In genomic region chr7:1122832-1123501, GRCh38 we compare ENCODE assay signal across 11 cellular contexts. TPM values are rescaled to one million over a fixed set of nuclear protein-coding genes. Genes with fewer than 3 reads are reported as not detected.
DNase-seq lines count a peak whose midpoint lies in the region; ATAC-seq and TF ChIP-seq lines count a peak whose summit lies in the region.
"Had no signal": no experiment of that assay in that cellular context is flagged by ENCODE, and none has a peak within 500 bp of the region (broad histone marks: within the 10 kb centered on the region; RNA-seq: fewer than 3 reads in every experiment).

No MANE protein-coding gene starts in this region.

- no peak overlapping the region for H3K4me2 ChIP-seq in IMR-90 (ENCODE audit: low read depth, low read length)
- no peak overlapping the region for H3K4me2 ChIP-seq in fibroblast of lung (ENCODE audit: extremely low read depth, insufficient read depth, low read length)
- no peak overlapping the region for H3K4me2 ChIP-seq in PC-9

- no peaks in the 10 kb centered on the region for H3K36me3 Mint-ChIP-seq in effector memory CD8-positive, alpha-beta T cell (ENCODE audit: insufficient read depth)

- H3K9ac ChIP-seq in IMR-90 (ENCODE audit: low read depth, low read length), result no peak overlapping the region
- no peak overlapping the region for H3K9ac ChIP-seq in fibroblast of lung (ENCODE audit: insufficient read depth, low read length)
- H3K9ac ChIP-seq in muscle layer of colon (ENCODE audit: low read length), result no peak overlapping the region

- no peak overlapping the region for H4K91ac ChIP-seq in IMR-90 (ENCODE audit: insufficient read depth, low read depth, low read length)

- TF ChIP-seq RAD21 in IMR-90 (IDR thresholded peaks at IDR 0.05; ENCODE audit: low read length), result no peak

- dilution Hi-C loops in IMR-90 (cut with HindIII; ENCODE audit: low sequenced_read_pairs, unreplicated experiment), result no loop called here

- H3K4me1 Mint-ChIP-seq in effector memory CD8-positive, alpha-beta T cell (ENCODE audit: low read depth in 2 of 2), result peaks cover 0 to 3% of the 10 kb centered on the region in 2 donors

- H3K79me1 ChIP-seq in IMR-90 (ENCODE audit: low read depth in 1 of 2, low read length in 2 of 2), result peaks cover 0 to 39% of the 10 kb centered on the region in 2 experiments; a peak in 3 of 4 replicates

- no peak overlapping the region for H3K27ac Mint-ChIP-seq in effector memory CD8-positive, alpha-beta T cell

- in situ Hi-C loops in IMR-90 (cut with MboI; ENCODE audit: low sequenced_read_pairs), result no loop called here

- H3K79me2 ChIP-seq in fibroblast of lung (ENCODE audit: control insufficient read depth, insufficient read depth, low read length), result peaks cover 2% of the 10 kb centered on the region
- H3K79me2 ChIP-seq in PC-9 (ENCODE audit: low read depth), result peaks cover 13% of the 10 kb centered on the region; the same call in 1 of the 2 replicates

- no TSS peak for BruUV-seq in IMR-90 (replicated peaks; lab: Mats Ljungman, UMichigan)
- BruUV-seq in PC-9 (replicated peaks; lab: Mats Ljungman, UMichigan), result no TSS peak

- no peak overlapping the region for H3K27ac ChIP-seq in IMR-90 (ENCODE audit: insufficient read depth, low read length)
- peak overlapping the region; percentile 47 for H3K27ac ChIP-seq in fibroblast of lung (ENCODE audit: insufficient read depth, low read length)
- H3K27ac ChIP-seq in muscle layer of colon (ENCODE audit: low read depth, low read length), result peak overlapping the region; percentile 73
- no peak overlapping the region for H3K27ac ChIP-seq in suprapubic skin
- H3K27ac ChIP-seq in PC-9, result no peak overlapping the region

- H4K20me1 ChIP-seq in IMR-90 (ENCODE audit: insufficient read depth, low read length) (no peaks in the 10 kb centered on the region), fibroblast of lung (ENCODE audit: control insufficient read depth, extremely low read depth, insufficient read depth, low read length) (no peaks in the 10 kb centered on the region), PC-9 (ENCODE audit: insufficient read depth) (peaks cover 28% of the 10 kb centered on the region)

- H3K56ac ChIP-seq in IMR-90 (ENCODE audit: extremely low read depth, insufficient read depth, low read length), result no peak overlapping the region

- no peak overlapping the region for H2AK9ac ChIP-seq in IMR-90 (replicated peaks; ENCODE audit: low read depth, low read length, poor library complexity)

- CTCF ChIA-PET in IMR-90 (lab: Yijun Ruan, JAX), result interaction anchor here (0.6 to 2.2 kb wide), 5 partner anchors 8 to 61 kb away, joined by 3 to 8 read pairs (median 4); a partner anchor contains a TSS
- CTCF ChIA-PET in PC-9 (lab: Charles Lee), result no interaction called here

- no peak overlapping the region for H2AK5ac ChIP-seq in IMR-90 (ENCODE audit: low read depth, low read length)

- H3K4me3 ChIP-seq in IMR-90 (ENCODE audit: insufficient read depth, low read depth, low read length) (no peak overlapping the region), fibroblast of lung (replicated peaks in 1 of 4; ENCODE audit: control extremely low read depth in 1 of 4, insufficient read depth in 1 of 4, low read depth in 3 of 4, low read length in 4 of 4) (peak overlapping the region in 1 of 4 experiments; percentile 20), muscle layer of colon (ENCODE audit: low read depth in 1 of 2, low read length in 2 of 2) (no peak overlapping the region), suprapubic skin (no peak overlapping the region), PC-9 (no peak overlapping the region)

- H3K27me3 ChIP-seq in IMR-90 (ENCODE audit: control insufficient read depth, insufficient read depth, low read length) (no peaks in the 10 kb centered on the region), fibroblast of lung (ENCODE audit: control insufficient read depth, insufficient read depth, low read length) (no peaks in the 10 kb centered on the region), muscle layer of colon (ENCODE audit: control insufficient read depth in 1 of 2, insufficient read depth in 2 of 2, low read length in 2 of 2) (no peaks in the 10 kb centered on the region), suprapubic skin (no peaks in the 10 kb centered on the region), PC-9 (ENCODE audit: insufficient read depth, low read depth) (no peaks in the 10 kb centered on the region)
- H3K27me3 ChIP-seq: BE2C had no signal

- no peak overlapping the region for H2BK5ac ChIP-seq in IMR-90 (ENCODE audit: low read depth, low read length, poor library complexity, severe bottlenecking)

- H2BK120ac ChIP-seq in IMR-90 (ENCODE audit: low read depth, low read length), result no peak overlapping the region

- intact Hi-C loops in IMR-90 (cut with micrococcal nuclease), result loop anchor here (2.0 kb wide), 2 partner anchors 36 to 130 kb away; no protein-coding TSS in a partner anchor
- intact Hi-C loops in PC-9 (cut with micrococcal nuclease; ENCODE audit: unreplicated experiment), result no loop called here

- DNase-seq in IMR-90 (no peak), fibroblast of lung (ENCODE audit: low read depth in 2 of 2) (no peak), suprapubic skin (ENCODE audit: low spot score in 2 of 2) (peak; percentile 56 to 77), PC-9 (no peak)
- DNase-seq in effector memory CD8-positive, alpha-beta T cell, result no peak
- DNase-seq: amniotic stem cell; effector CD4-positive, alpha-beta T cell had no signal

- peaks cover 12% of the 10 kb centered on the region for H3F3A ChIP-seq in PC-9 (ENCODE audit: insufficient read depth, low read depth)

- H3K18ac ChIP-seq in IMR-90 (ENCODE audit: low read depth, low read length), result no peak overlapping the region

- H3K9me3 Mint-ChIP-seq in effector memory CD8-positive, alpha-beta T cell, result no peaks in the 10 kb centered on the region

- no peak for ATAC-seq in IMR-90 (ENCODE audit: low read depth)
- ATAC-seq in effector memory CD8-positive, alpha-beta T cell (replicated peaks), result no peak
- ATAC-seq in HG02852 (IDR thresholded peaks at IDR 0.05; ENCODE audit: unreplicated experiment), result no peak
- ATAC-seq in GM19324 (IDR thresholded peaks at IDR 0.05; ENCODE audit: low FRiP score, unreplicated experiment), result no peak

- no peaks in the 10 kb centered on the region for H3K27me3 Mint-ChIP-seq in effector memory CD8-positive, alpha-beta T cell

- H3K36me3 ChIP-seq in IMR-90 (ENCODE audit: control insufficient read depth, insufficient read depth, low read length) (peaks cover 4% of the 10 kb centered on the region; the same call in 1 of the 2 replicates), fibroblast of lung (ENCODE audit: control insufficient read depth, insufficient read depth, low read length) (peaks cover 2% of the 10 kb centered on the region), muscle layer of colon (ENCODE audit: insufficient read depth, low read length) (no peaks in the 10 kb centered on the region), suprapubic skin (no peaks in the 10 kb centered on the region), PC-9 (ENCODE audit: low read depth) (peaks cover 6% of the 10 kb centered on the region)

- no peaks in the 10 kb centered on the region for H3K9me3 ChIP-seq in IMR-90 (ENCODE audit: control insufficient read depth, insufficient read depth, low read length)
- H3K9me3 ChIP-seq in fibroblast of lung (ENCODE audit: control insufficient read depth, insufficient read depth, low read depth, low read length), result no peaks in the 10 kb centered on the region
- no peaks in the 10 kb centered on the region for H3K9me3 ChIP-seq in muscle layer of colon (ENCODE audit: low read length)
- no peaks in the 10 kb centered on the region for H3K9me3 ChIP-seq in suprapubic skin
- no peaks in the 10 kb centered on the region for H3K9me3 ChIP-seq in PC-9 (ENCODE audit: insufficient read depth, low read depth)
- H3K9me3 ChIP-seq: BE2C had no signal

- POLR2A ChIA-PET in IMR-90 (lab: Charles Lee; ENCODE audit: unreplicated experiment) (no interaction called here), PC-9 (lab: Charles Lee; ENCODE audit: unreplicated experiment) (no interaction called here)

- H2BK15ac ChIP-seq in IMR-90 (ENCODE audit: low read depth, low read length), result no peak overlapping the region

- no peak for TF ChIP-seq CTCF in IMR-90 (conservative IDR thresholded peaks at IDR 0.05; ENCODE audit: low read depth, low read length)
- TF ChIP-seq CTCF in fibroblast of lung (conservative IDR thresholded peaks at IDR 0.05 in 1 of 2, IDR thresholded peaks at IDR 0.05 in 1 of 2; ENCODE audit: low read depth in 1 of 2, low read length in 2 of 2), result no peak
- TF ChIP-seq CTCF in suprapubic skin (IDR thresholded peaks at IDR 0.05), result no peak
- no peak for TF ChIP-seq CTCF in PC-9 (conservative IDR thresholded peaks at IDR 0.05)

- TF ChIP-seq EP300 in suprapubic skin (IDR thresholded peaks at IDR 0.05), result no peak

- H2AFZ ChIP-seq in IMR-90 (replicated peaks; ENCODE audit: low read length, poor library complexity) (peak overlapping the region; percentile 17), fibroblast of lung (ENCODE audit: low read length) (peak overlapping the region; percentile 3), PC-9 (no peak overlapping the region)

- WGBS in IMR-90 (ENCODE audit: extremely low coverage in 2 of 2, insufficient read length in 1 of 2), 2 experiments, result 82% methylated on average over 22 of the region's 31 CpGs; no CpG with 5 or more reads in 1 of the 2 experiments
- WGBS in suprapubic skin, result 76% methylated on average over 10 of the region's 31 CpGs

- no peak for TF ChIP-seq POLR2A in IMR-90 (IDR thresholded peaks at IDR 0.05; ENCODE audit: low read depth, low read length)
- no peak for TF ChIP-seq POLR2A in suprapubic skin (IDR thresholded peaks at IDR 0.05)

- no peaks in the 10 kb centered on the region for H3K9me2 ChIP-seq in PC-9 (ENCODE audit: insufficient read depth)

- H3K23ac ChIP-seq in IMR-90 (ENCODE audit: low read depth, low read length), result no peak overlapping the region

- no peak overlapping the region for H2BK20ac ChIP-seq in IMR-90 (ENCODE audit: low read depth, low read length)

- H3K14ac ChIP-seq in IMR-90 (replicated peaks; ENCODE audit: low read depth, low read length), result no peak overlapping the region

- no peak overlapping the region for H3K4me3 Mint-ChIP-seq in effector memory CD8-positive, alpha-beta T cell

- H3K4ac ChIP-seq in IMR-90 (ENCODE audit: low read depth, low read length), result no peak overlapping the region

- no peak overlapping the region for H4K5ac ChIP-seq in IMR-90 (ENCODE audit: low read depth, low read length)

- peaks cover 3% of the 10 kb centered on the region for H3K4me1 ChIP-seq in IMR-90 (ENCODE audit: control insufficient read depth, insufficient read depth, low read length)
- H3K4me1 ChIP-seq in fibroblast of lung (ENCODE audit: control insufficient read depth, extremely low read depth, insufficient read depth, low read length), result peaks cover 7% of the 10 kb centered on the region
- peaks cover 20% of the 10 kb centered on the region for H3K4me1 ChIP-seq in muscle layer of colon (ENCODE audit: insufficient read depth, low read length)
- peaks cover 17% of the 10 kb centered on the region for H3K4me1 ChIP-seq in suprapubic skin
- H3K4me1 ChIP-seq in PC-9 (replicated peaks; ENCODE audit: insufficient read depth), result no peaks in the 10 kb centered on the region
- H3K4me1 ChIP-seq: BE2C had no signal

- no peak overlapping the region for H4K8ac ChIP-seq in IMR-90 (ENCODE audit: low read depth in 2 of 2, low read length in 2 of 2)

- no peaks in the 10 kb centered on the region for H3K9me1 ChIP-seq in IMR-90 (ENCODE audit: insufficient read depth, low read length)

RNA-seq across cellular contexts. Expression of gene GPER1, which starts 35.1 kb away (rescaled TPM):
- 2.0 and 2.2 TPM in 2 replicates for total RNA-seq in IMR-90 (2012; rRNA removed)
- polyA plus RNA-seq in IMR-90 (2012; rRNA removed), result 5.8 and 6.3 TPM in 2 replicates
- polyA plus RNA-seq in IMR-90 (2012; cell fraction: cytosol; rRNA removed), result 3.5 and 8.8 TPM in 2 replicates
- 10.8 and 20.8 TPM in 2 replicates for polyA plus RNA-seq in IMR-90 (2012; cell fraction: nucleus; rRNA removed; ENCODE audit: low replicate concordance)
- total RNA-seq in fibroblast of lung, result 1.5 and 2.3 TPM in 2 replicates
- 2.0 and 2.4 TPM in 2 replicates for polyA plus RNA-seq in fibroblast of lung
- 2.2 and 2.9 TPM in 2 replicates for polyA plus RNA-seq in fibroblast of lung (2012)
- polyA minus RNA-seq in fibroblast of lung (ENCODE audit: low replicate concordance), result 3.5 TPM in 2 replicates
- 10 to 100 TPM in 1 of 4 donors, 1 to 10 TPM in 3; 2.6 to 11.9 (median 5.1) TPM for total RNA-seq in suprapubic skin
- 0.37 and 0.85 TPM in 2 replicates for total RNA-seq in PC-9 (2021)

RNA-seq across cellular contexts. Expression of gene ZFAND2A, which starts 37.0 kb away (rescaled TPM):
- total RNA-seq in IMR-90 (2012; rRNA removed) (9.4 and 11.8 TPM in 2 replicates), fibroblast of lung (18.7 and 20.5 TPM in 2 replicates), suprapubic skin (10 to 100 TPM; 17.8 to 27.0 (median 22.3) TPM), PC-9 (2021) (51.2 and 65.1 TPM in 2 replicates)
- polyA plus RNA-seq in IMR-90 (2012; rRNA removed) (25.9 and 28.7 TPM in 2 replicates), fibroblast of lung (22.0 and 35.1 TPM in 2 replicates)
- polyA plus RNA-seq in IMR-90 (2012; cell fraction: cytosol; rRNA removed), result 15.0 and 19.7 TPM in 2 replicates
- 21.7 and 58.1 TPM in 2 replicates for polyA plus RNA-seq in IMR-90 (2012; cell fraction: nucleus; rRNA removed; ENCODE audit: low replicate concordance)
- polyA plus RNA-seq in fibroblast of lung (2012), result 18.8 and 27.3 TPM in 2 replicates
- 4.3 and 16.2 TPM in 2 replicates for polyA minus RNA-seq in fibroblast of lung (ENCODE audit: low replicate concordance)

Comparison
In these comparisons a context has a peak if more than half of its experiments do, and no peak if none do; other contexts are left out.
1. DNase-seq: peak in suprapubic skin (2 of 2); none in IMR-90 (single experiment), fibroblast of lung (0 of 2), effector memory CD8-positive, alpha-beta T cell (0 of 3) and PC-9 (0 of 2).
2. H3K27ac ChIP-seq: peak in fibroblast of lung (single experiment) and muscle layer of colon (single experiment); none in IMR-90 (single experiment), suprapubic skin (single experiment) and PC-9 (single experiment).